Comparison of ENCODE assay signal across 26 cellular contexts in genomic region chr6:45132059-45132458, GRCh38.
DNase-seq lines count a peak whose midpoint lies in the region; ATAC-seq and TF ChIP-seq lines count a peak whose summit lies in the region.
"Had no signal": no experiment of that assay in that cellular context is flagged by ENCODE, and none has a peak within 500 bp of the region (broad histone marks: within the 10 kb centered on the region; RNA-seq: fewer than 3 reads in every experiment).

No MANE protein-coding gene starts in this region.

- no peaks in the 10 kb centered on the region for H3K4me1 ChIP-seq in thyroid gland
- H3K4me1 ChIP-seq: colonic mucosa, transverse colon had no signal

- DNase-seq in DMS 273 (lab: John Stamatoyannopoulos, UW; ENCODE audit: unreplicated experiment) (peak; percentile 2), DMS 273 treated with DMSO at 0.1 percent for 48 hours (lab: John Stamatoyannopoulos, UW) (no peak), SK-N-MC (ENCODE audit: low read depth, low spot score) (no peak), fibroblast of pulmonary artery (ENCODE audit: low read depth) (peak; percentile 69), retinal pigment epithelial cell (ENCODE audit: low read depth) (peak; percentile 54), thyroid gland (no peak), activated gamma-delta T cell treated with Interleukin-2 at 50 U/mL for 16 hours (no peak)
- DNase-seq: activated B cell treated with CpG ODN at 0.5 μM for 24 hours; activated CD8-positive, alpha-beta memory T cell treated with anti-CD3 and anti-CD28 coated beads for 24 hours; amygdala; colonic mucosa; DMS53; heart right ventricle; MG63; NCI-H1694; NCI-H446 treated with DMSO at 0.1 percent for 48 hours; retina; SIG-M5; stimulated activated naive CD4-positive, alpha-beta T cell treated with Interleukin-2 at 50 U/mL for 16 hours; transverse colon had no signal

- H3K9ac ChIP-seq in SK-N-MC (ENCODE audit: insufficient read length): no peak overlapping the region
- H3K9ac ChIP-seq: neural progenitor cell had no signal

- ATAC-seq in GM21447 (IDR thresholded peaks at IDR 0.05; ENCODE audit: unreplicated experiment): no peak
- ATAC-seq: HCT116 had no signal

- no peaks in the 10 kb centered on the region for H3K36me3 ChIP-seq in SK-N-MC (ENCODE audit: insufficient read depth, low read length)
- H3K36me3 ChIP-seq in thyroid gland: no peaks in the 10 kb centered on the region
- H3K36me3 ChIP-seq: BLaER1 treated with 17β-estradiol and CSF1 and Interleukin-3, amounts not matched to agents 10 nM and 100 nM; colonic mucosa; heart right ventricle; MG63; neural progenitor cell; transverse colon had no signal

- TF ChIP-seq CTCF in fibroblast of pulmonary artery (IDR thresholded peaks at IDR 0.05; ENCODE audit: low read length, missing control alignments): no peak
- no peak for TF ChIP-seq CTCF in retinal pigment epithelial cell (conservative IDR thresholded peaks at IDR 0.05; ENCODE audit: low read depth, low read length)
- TF ChIP-seq CTCF in thyroid gland (IDR thresholded peaks at IDR 0.05): no peak

- intact Hi-C loops in thyroid gland (cut with DNase I): no loop called here

- WGBS in thyroid gland, 2 donors: 82 to 88% methylated on average over 1 of the region's 1 CpG

- TF ChIP-seq POLR2A in thyroid gland (IDR thresholded peaks at IDR 0.05): no peak

- H3K4me3 ChIP-seq in SK-N-MC (no peak overlapping the region), fibroblast of pulmonary artery (replicated peaks; ENCODE audit: low read depth, low read length) (no peak overlapping the region), retinal pigment epithelial cell (ENCODE audit: low read length) (no peak overlapping the region), thyroid gland (replicated peaks in 1 of 3) (no peak overlapping the region)
- H3K4me3 ChIP-seq: BLaER1 treated with 17β-estradiol and CSF1 and Interleukin-3, amounts not matched to agents 10 nM and 100 nM; colonic mucosa; heart right ventricle; MG63; neural progenitor cell; transverse colon had no signal

- H3K9me3 ChIP-seq in SK-N-MC (ENCODE audit: low read depth, low read length): no peaks in the 10 kb centered on the region; the same call in 1 of the 2 replicates
- H3K9me3 ChIP-seq in thyroid gland: no peaks in the 10 kb centered on the region
- H3K9me3 ChIP-seq: colonic mucosa had no signal

- H3K27ac ChIP-seq in SK-N-MC: peak overlapping the region; percentile 51; the same call in 1 of the 2 replicates
- H3K27ac ChIP-seq in thyroid gland: no peak overlapping the region
- H3K27ac ChIP-seq: 22Rv1, colonic mucosa, epithelial cell of prostate, neural progenitor cell, transverse colon had no signal

- H3K27me3 ChIP-seq in thyroid gland: no peaks in the 10 kb centered on the region
- H3K27me3 ChIP-seq: BLaER1 treated with 17β-estradiol and CSF1 and Interleukin-3, amounts not matched to agents 10 nM and 100 nM; colonic mucosa; heart right ventricle; MG63; neural progenitor cell; transverse colon had no signal

Comparison
In these comparisons a context has a peak if more than half of its experiments do, and no peak if none do; other contexts are left out.
1. DNase-seq: peak in DMS 273 (single experiment), fibroblast of pulmonary artery (single experiment) and retinal pigment epithelial cell (single experiment); none in DMS 273 treated with DMSO at 0.1 percent for 48 hours (single experiment), SK-N-MC (single experiment), thyroid gland (0 of 2) and activated gamma-delta T cell treated with Interleukin-2 at 50 U/mL for 16 hours (single experiment).